ENCODE assay signal across 22 cellular contexts in the genomic region with DNA sequence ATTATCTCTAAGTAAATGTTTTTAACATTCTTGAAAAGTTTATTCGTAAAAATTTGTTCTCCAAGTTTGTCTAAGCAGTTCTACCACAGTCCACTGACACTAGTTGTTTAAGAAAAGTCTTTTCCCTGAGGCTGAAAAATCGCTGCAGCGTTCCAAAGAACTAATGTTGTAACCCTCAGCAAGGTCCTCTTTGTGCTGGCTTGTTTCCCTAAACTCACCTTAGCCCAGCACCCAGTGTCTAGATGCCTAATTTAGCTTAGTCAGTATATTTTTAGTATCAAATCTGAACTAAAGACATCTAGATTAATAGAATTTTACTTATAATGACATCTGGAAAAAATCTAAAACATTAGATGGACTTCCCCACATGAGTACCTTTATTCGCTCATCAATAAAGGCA. TPM values are rescaled to one million over a fixed set of nuclear protein-coding genes. Genes with fewer than 3 reads are reported as not detected.
"Had no signal": no experiment of that assay in that cellular context is flagged by ENCODE, and none has a peak within 500 bp of the region (broad histone marks: within the 10 kb centered on the region; RNA-seq: fewer than 3 reads in every experiment).

No MANE protein-coding gene starts in this region.

- H3K4me3 ChIP-seq: heart right ventricle, hepatocyte, lung, mucosa of descending colon, neural progenitor cell, sigmoid colon, spleen, tibial nerve, upper lobe of left lung, vagina had no signal

- H3K27me3 ChIP-seq: heart right ventricle, hepatocyte, neural progenitor cell, neutrophil, sigmoid colon, spleen, tibial nerve, upper lobe of left lung, vagina had no signal

- H2AFZ ChIP-seq: hepatocyte, neural progenitor cell had no signal

- H3K27ac ChIP-seq: heart right ventricle, hepatocyte, neural progenitor cell, neutrophil, spleen, tibial nerve, upper lobe of left lung, vagina had no signal

- H3K79me2 ChIP-seq: hepatocyte had no signal

- H3K4me1 ChIP-seq: neural progenitor cell, spleen, tibial nerve, vagina had no signal

- H3K9me3 ChIP-seq: neutrophil, sigmoid colon, upper lobe of left lung, vagina had no signal

- H3K9ac ChIP-seq: neural progenitor cell had no signal

- H3K36me3 ChIP-seq: neural progenitor cell, neutrophil, sigmoid colon, spleen, tibial nerve, upper lobe of left lung, vagina had no signal

- DNase-seq: heart right ventricle; islet precursor cell; midbrain; mucosa of descending colon; naive thymus-derived CD8-positive, alpha-beta T cell; occipital lobe; right cardiac atrium; sigmoid colon; small intestine; spleen; stimulated activated CD4-positive, alpha-beta T cell treated with anti-CD3 and anti-CD28 coated beads, Interleukin-4, amount 100 ng/mL, for 24 hours; stimulated activated naive CD4-positive, alpha-beta T cell treated with Interleukin-2 at 50 U/mL for 16 hours; stimulated activated naive CD8-positive, alpha-beta T cell treated with anti-CD3 and anti-CD28 coated beads, Interleukin-15, amount 100 ng/mL, for 72 hours; substantia nigra; upper lobe of left lung had no signal

- H3K4me2 ChIP-seq: neural progenitor cell had no signal

- ATAC-seq: heart right ventricle; mucosa of descending colon; naive thymus-derived CD8-positive, alpha-beta T cell; right cardiac atrium; stimulated activated memory B cell treated with anti-CD40 and anti-IgM and Interleukin-4, amounts not matched to agents 10 μg/mL and 1 μg/mL and 100 μg/mL, for 72 hours; stimulated activated naive CD8-positive, alpha-beta T cell treated with anti-CD3 and anti-CD28 coated beads, Interleukin-15, amount 100 ng/mL, for 72 hours had no signal

RNA-seq across cellular contexts. Expression of gene TSPAN12, which starts 30.2 kb away (rescaled TPM):
- total RNA-seq: naive thymus-derived CD8-positive, alpha-beta T cell had no signal
- polyA plus RNA-seq: naive thymus-derived CD8-positive, alpha-beta T cell had no signal
